In genomic region chr1:203038891-203039608, GRCh38 we compare ENCODE assay signal across 8 cellular contexts. TPM values are rescaled to one million over a fixed set of nuclear protein-coding genes. Genes with fewer than 3 reads are reported as not detected.
DNase-seq lines count a peak whose midpoint lies in the region; ATAC-seq and TF ChIP-seq lines count a peak whose summit lies in the region.

No MANE protein-coding gene starts in this region.

- peaks cover 26% of the 10 kb centered on the region for H3K27me3 Mint-ChIP-seq in central memory CD8-positive, alpha-beta T cell

- no peak overlapping the region for H3K27ac Mint-ChIP-seq in central memory CD8-positive, alpha-beta T cell (ENCODE audit: low read depth)

- peak; percentile 40 for ATAC-seq in GM21576 (IDR thresholded peaks at IDR 0.05; ENCODE audit: unreplicated experiment)
- peak; percentile 49 for ATAC-seq in central memory CD8-positive, alpha-beta T cell (replicated peaks; ENCODE audit: extremely low read depth, poor library complexity, severe bottlenecking)
- peak; percentile 96 for ATAC-seq in left lobe of liver
- no peak for ATAC-seq in GM18505 (IDR thresholded peaks at IDR 0.05; ENCODE audit: unreplicated experiment)

- TF ChIP-seq POLR2A in GM18505 (IDR thresholded peaks at IDR 0.05; ENCODE audit: borderline replicate concordance, extremely low read depth, insufficient read depth, insufficient read length) = no peak

- TF ChIP-seq CTCF in BJ (IDR thresholded peaks at IDR 0.05; ENCODE audit: insufficient read depth, low read depth, low read length) = peak; percentile 91

- no peaks in the 10 kb centered on the region for H3K36me3 Mint-ChIP-seq in central memory CD8-positive, alpha-beta T cell (ENCODE audit: insufficient read depth)

- H3K4me3 ChIP-seq in BJ (ENCODE audit: low read depth, low read length) = no peak overlapping the region

- no peak for DNase-seq in BJ (ENCODE audit: low read depth)
- peak; percentile 85 for DNase-seq in NCI-H2171 treated with DMSO at 0.1 percent for 48 hours (lab: John Stamatoyannopoulos, UW)
- DNase-seq in activated CD4-positive, CD25-positive, alpha-beta regulatory T cell treated with anti-CD3 and anti-CD28 coated beads, Interleukin-2, amount 50 U/mL, for 72 hours = peak; percentile 53
- peak; percentile 20 to 38 for DNase-seq in central memory CD8-positive, alpha-beta T cell (ENCODE audit: low spot score in 2 of 2)
- peak; percentile 72 for DNase-seq in left lobe of liver (ENCODE audit: low spot score)
- DNase-seq in stimulated activated CD4-positive, alpha-beta T cell treated with anti-CD3 and anti-CD28 coated beads, Interleukin-4, amount 100 ng/mL, for 48 hours (ENCODE audit: low read depth in 2 of 2) = peak; percentile 49 to 57

- H3K4me1 Mint-ChIP-seq in central memory CD8-positive, alpha-beta T cell = peaks cover 8% of the 10 kb centered on the region

- H3K9me3 Mint-ChIP-seq in central memory CD8-positive, alpha-beta T cell = no peaks in the 10 kb centered on the region

- POLR2A ChIA-PET in BJ (lab: Charles Lee) = no interaction called here

- H3K4me3 Mint-ChIP-seq in central memory CD8-positive, alpha-beta T cell = no peak overlapping the region

- no peaks in the 10 kb centered on the region; the same call in 1 of the 2 replicates for H3K36me3 ChIP-seq in BJ (ENCODE audit: control insufficient read depth, insufficient read depth, low read length)

- H3K27me3 ChIP-seq in BJ (ENCODE audit: control insufficient read depth, insufficient read depth, low read length) = no peaks in the 10 kb centered on the region

- CTCF ChIA-PET in BJ (lab: Yijun Ruan, JAX) = interaction anchor here (0.6 to 10.0 kb wide), 47 partner anchors 9 to 303 kb away, joined by 3 to 162 read pairs (median 5); partner anchors contain the start of genes ADORA1, MYBPH, MYOG and PPFIA4

RNA-seq across cellular contexts. Expression of gene PPFIA4, which starts 12.8 kb away (rescaled TPM):
- 2.0 and 3.8 TPM in 2 replicates for polyA plus RNA-seq in BJ (2011; rRNA removed)
- polyA minus RNA-seq in BJ (2011; rRNA and poly(A)+ RNA removed) = 2.5 and 2.8 TPM in 2 replicates
- total RNA-seq in left lobe of liver = 0.78 TPM

RNA-seq across cellular contexts. Expression of gene TMEM183A, which starts 31.9 kb away (rescaled TPM):
- 103 and 111 TPM in 2 replicates for polyA plus RNA-seq in BJ (2011; rRNA removed)
- polyA minus RNA-seq in BJ (2011; rRNA and poly(A)+ RNA removed) = 55.7 and 94.5 TPM in 2 replicates
- 30.1 TPM for total RNA-seq in left lobe of liver

RNA-seq across cellular contexts. Expression of gene MYOG, which starts 46.8 kb away (rescaled TPM):
- not detected in 2 replicates for polyA plus RNA-seq in BJ (2011; rRNA removed)
- polyA minus RNA-seq in BJ (2011; rRNA and poly(A)+ RNA removed) = not detected in 2 replicates
- not detected for total RNA-seq in left lobe of liver
